In the genomic region with DNA sequence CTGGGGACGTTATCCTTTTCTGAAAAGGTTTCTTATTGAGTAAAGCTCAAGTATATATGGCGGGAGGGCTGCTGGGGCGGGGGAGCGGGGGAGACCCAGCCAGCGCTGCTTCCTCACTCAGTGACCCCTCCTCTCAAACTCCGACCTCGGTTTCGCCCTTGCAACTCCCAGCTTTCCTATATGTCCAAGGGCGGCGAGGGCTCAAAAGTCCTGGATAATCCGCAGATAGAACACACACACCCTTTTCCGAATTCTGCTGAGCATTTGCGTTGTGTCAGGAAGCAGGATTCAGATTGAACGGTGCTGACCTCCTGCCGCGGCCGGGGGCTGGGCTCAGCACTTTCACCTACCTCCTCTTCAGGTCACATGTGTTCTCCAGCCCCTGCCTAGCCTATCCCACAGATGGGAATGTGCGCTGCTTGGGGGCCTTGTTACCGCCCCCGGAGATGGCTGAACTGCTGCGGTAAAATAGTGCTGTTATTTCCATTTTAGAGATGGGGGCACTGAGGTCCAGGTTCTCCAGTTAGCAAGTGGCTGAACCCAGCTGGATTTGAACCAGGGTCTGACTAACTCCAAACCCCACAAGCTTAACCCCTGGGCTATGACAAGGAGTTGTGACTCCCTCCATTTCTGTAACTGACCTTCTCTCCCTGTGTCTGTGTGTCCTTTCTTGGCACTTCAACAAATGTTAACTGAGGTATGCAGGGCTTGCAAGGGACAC, we compare ENCODE assay signal across 8 cellular contexts. TPM values are rescaled to one million over a fixed set of nuclear protein-coding genes. Genes with fewer than 3 reads are reported as not detected.
DNase-seq lines count a peak whose midpoint lies in the region; ATAC-seq and TF ChIP-seq lines count a peak whose summit lies in the region.

No MANE protein-coding gene starts in this region.

- H3K23ac ChIP-seq in mesenchymal stem cell (ENCODE audit: low read length in 2 of 2) = no peak overlapping the region

- peak overlapping the region; percentile 0 for H2AFZ ChIP-seq in mesenchymal stem cell (ENCODE audit: low read depth, low read length)

- in situ Hi-C loops in HAP-1 (cut with MboI; ENCODE audit: low sequenced_read_pairs) (loop anchor here (5.0 kb wide), 1 partner anchor 53 kb away; no protein-coding TSS in a partner anchor), astrocyte of the cerebellum (cut with HindIII; ENCODE audit: low sequenced_read_pairs) (loop anchor here (10.0 kb wide), 1 partner anchor 50 kb away; no protein-coding TSS in a partner anchor)

- 14% methylated on average over 21 of the region's 21 CpGs for WGBS in mesenchymal stem cell

- H2BK120ac ChIP-seq in mesenchymal stem cell (ENCODE audit: low read depth, low read length) = no peak overlapping the region

- H3K9ac ChIP-seq in mesenchymal stem cell (ENCODE audit: low read length) = peak overlapping the region; percentile 62

- peak overlapping the region; percentile 64 for H3K4me2 ChIP-seq in mesenchymal stem cell (ENCODE audit: low read length, poor library complexity, severe bottlenecking)

- TF ChIP-seq CTCF in A673 (conservative IDR thresholded peaks at IDR 0.05; ENCODE audit: low read depth, low read length) (no peak), astrocyte of the cerebellum (IDR thresholded peaks at IDR 0.05; ENCODE audit: low read depth, low read length, missing control alignments) (no peak)

- POLR2A ChIA-PET in A673 (lab: Charles Lee; ENCODE audit: low non-redundant PET) = interaction anchor here (0.7 kb wide), 1 partner anchor 35 kb away, joined by 20 read pairs; no protein-coding TSS in a partner anchor

- H3K4ac ChIP-seq in mesenchymal stem cell (ENCODE audit: low read depth in 1 of 2, low read length in 2 of 2) = peak overlapping the region in 1 of 2 experiments; percentile 3

- peak overlapping the region; percentile 55 for H4K8ac ChIP-seq in mesenchymal stem cell (ENCODE audit: low read length)

- H3K4me3 ChIP-seq in A673 (ENCODE audit: low read depth, low read length, poor library complexity, severe bottlenecking) (peak overlapping the region; percentile 87), HAP-1 (peak overlapping the region; percentile 67), astrocyte of the cerebellum (ENCODE audit: low read depth, low read length) (peak overlapping the region; percentile 87), mesenchymal stem cell (ENCODE audit: insufficient read depth in 1 of 2, low read depth in 1 of 2, low read length in 2 of 2) (peak overlapping the region in 1 of 2 experiments; percentile 81)

- no peaks in the 10 kb centered on the region for H3K79me1 ChIP-seq in mesenchymal stem cell (replicated peaks; ENCODE audit: low read length, poor library complexity, severe bottlenecking)

- no peak overlapping the region for H2BK5ac ChIP-seq in mesenchymal stem cell (ENCODE audit: low read depth, low read length, poor library complexity, severe bottlenecking)

- BruUV-seq in A673 (replicated peaks; lab: Mats Ljungman, UMichigan) = no TSS peak

- H3K27ac ChIP-seq in A673 (ENCODE audit: low read depth, low read length, poor library complexity, severe bottlenecking) (no peak overlapping the region), mesenchymal stem cell (ENCODE audit: low read length, poor library complexity, severe bottlenecking) (no peak overlapping the region)

- no peak for ATAC-seq in GM18520 (IDR thresholded peaks at IDR 0.05; ENCODE audit: unreplicated experiment)

- H3K27me3 ChIP-seq in A673 (replicated peaks; ENCODE audit: insufficient read depth, low read depth, low read length, poor library complexity) = no peaks in the 10 kb centered on the region
- no peaks in the 10 kb centered on the region for H3K27me3 ChIP-seq in HAP-1 (ENCODE audit: low read depth)
- peaks cover under 1 to 7% of the 10 kb centered on the region in 2 experiments for H3K27me3 ChIP-seq in mesenchymal stem cell (ENCODE audit: control insufficient read depth in 1 of 2, insufficient read depth in 1 of 2, low read length in 2 of 2)

- intact Hi-C loops in A673 (cut with micrococcal nuclease; ENCODE audit: unreplicated experiment) = loop anchor here (5.0 kb wide), 1 partner anchor 302 kb away; no protein-coding TSS in a partner anchor

- no peak overlapping the region for H4K91ac ChIP-seq in mesenchymal stem cell (ENCODE audit: low read length)

- H3K18ac ChIP-seq in mesenchymal stem cell (ENCODE audit: low read depth in 1 of 2, low read length in 2 of 2) = peak overlapping the region in 1 of 2 experiments; percentile 78

- H2BK15ac ChIP-seq in mesenchymal stem cell (ENCODE audit: low read depth, poor library complexity, severe bottlenecking) = no peak overlapping the region

- no peak overlapping the region for H3K14ac ChIP-seq in mesenchymal stem cell (ENCODE audit: low read length in 2 of 2)

- no peak overlapping the region for H2AK5ac ChIP-seq in mesenchymal stem cell (ENCODE audit: low read length, severe bottlenecking)

- CTCF ChIA-PET in A673 (lab: Charles Lee) = interaction anchor here (0.6 to 1.6 kb wide), 5 partner anchors 116 to 304 kb away, joined by 3 to 10 read pairs (median 6); no protein-coding TSS in a partner anchor

- H2BK12ac ChIP-seq in mesenchymal stem cell (ENCODE audit: low read length in 2 of 2) = peak overlapping the region; percentile 14 to 27

- H3K4me1 ChIP-seq in A673 (ENCODE audit: insufficient read depth, low read length, poor library complexity, severe bottlenecking) (peaks cover 42% of the 10 kb centered on the region), HAP-1 (no peaks in the 10 kb centered on the region), mesenchymal stem cell (ENCODE audit: control insufficient read depth, insufficient read depth, low read depth, low read length) (peaks cover 40% of the 10 kb centered on the region)

- H3K36me3 ChIP-seq in A673 (ENCODE audit: insufficient read depth, low read length, poor library complexity, severe bottlenecking) = no peaks in the 10 kb centered on the region
- H3K36me3 ChIP-seq in HAP-1 (replicated peaks) = no peaks in the 10 kb centered on the region
- H3K36me3 ChIP-seq in mesenchymal stem cell (ENCODE audit: control insufficient read depth in 1 of 2, insufficient read depth in 2 of 2, low read depth in 1 of 2, low read length in 2 of 2) = no peaks in the 10 kb centered on the region

- H3K9me3 ChIP-seq in A673 (ENCODE audit: low read depth, low read length, poor library complexity, severe bottlenecking) (no peaks in the 10 kb centered on the region), HAP-1 (no peaks in the 10 kb centered on the region), mesenchymal stem cell (ENCODE audit: control insufficient read depth, low read length) (no peaks in the 10 kb centered on the region)

- DNase-seq in A673 (ENCODE audit: low spot score) (no peak), HAP-1 (ENCODE audit: low spot score in 2 of 2) (no peak), astrocyte of the cerebellum (ENCODE audit: low read depth) (no peak), mesenchymal stem cell (no peak), midbrain (lab: John Stamatoyannopoulos, UW) (no peak), NCI-H1092 treated with DMSO at 0.1 percent for 48 hours (lab: John Stamatoyannopoulos, UW) (no peak), NCI-H524 treated with DMSO at 0.1 percent for 48 hours (lab: John Stamatoyannopoulos, UW) (no peak)

RNA-seq across cellular contexts. Expression of a gene that starts 0.8 kb away (rescaled TPM):
- 33.2 and 34.2 TPM in 2 replicates for total RNA-seq in A673 (2021)
- 27.0 TPM for polyA plus RNA-seq in mesenchymal stem cell (2013, experiment 1 of 2)
- polyA plus RNA-seq in mesenchymal stem cell (2013, experiment 2 of 2) = 24.1 TPM

RNA-seq across cellular contexts. Expression of a gene that starts 30.2 kb away (rescaled TPM):
- not detected in 2 replicates for total RNA-seq in A673 (2021)
- polyA plus RNA-seq in mesenchymal stem cell (2013, experiment 1 of 2) = 0.04 TPM
- 0.03 TPM for polyA plus RNA-seq in mesenchymal stem cell (2013, experiment 2 of 2)
